26 cellular contexts compared by ENCODE assay signal in genomic region chr2:188346059-188346458, GRCh38. TPM values are rescaled to one million over a fixed set of nuclear protein-coding genes. Genes with fewer than 3 reads are reported as not detected.
"Had no signal": no experiment of that assay in that cellular context is flagged by ENCODE, and none has a peak within 500 bp of the region (broad histone marks: within the 10 kb centered on the region; RNA-seq: fewer than 3 reads in every experiment).

No MANE protein-coding gene starts in this region.

- H3K4me1 ChIP-seq: adrenal gland, breast epithelium, left lung, lower lobe of right lung, parathyroid adenoma, spleen, testis had no signal

- H3K9me3 Mint-ChIP-seq: activated naive CD8-positive, alpha-beta T cell treated with anti-CD3 and anti-CD28 coated beads for 36 hours had no signal

- DNase-seq: activated CD4-positive, alpha-beta T cell treated with anti-CD3 and anti-CD28 coated beads for 4 hours; activated CD4-positive, alpha-beta T cell treated with anti-CD3 and anti-CD28 coated beads, Interleukin-2, amount 50 U/mL, for 48 hours; activated CD8-positive, alpha-beta memory T cell treated with anti-CD3 and anti-CD28 coated beads for 24 hours; activated effector memory CD4-positive, alpha-beta T cell treated with Interleukin-2 at 50 U/mL for 16 hours; activated naive CD4-positive, alpha-beta T cell treated with Interleukin-2 at 50 U/mL for 16 hours; activated naive CD8-positive, alpha-beta T cell treated with anti-CD3 and anti-CD28 coated beads for 36 hours; adrenal gland; central memory CD4-positive, alpha-beta T cell; effector memory CD4-positive, alpha-beta T cell; erythroblast; gastrocnemius medialis; glutamatergic neuron; left lung; lower lobe of right lung; mesenchymal stem cell; natural killer cell; occipital lobe; spleen; stimulated activated naive CD4-positive, alpha-beta T cell treated with Interleukin-2 at 50 U/mL for 16 hours; testis; trophoblast cell had no signal

- H3K27me3 ChIP-seq: adrenal gland, breast epithelium, gastrocnemius medialis, left lung, neural progenitor cell, spleen, testis had no signal

- H3K9me3 ChIP-seq: adrenal gland, breast epithelium, gastrocnemius medialis, left lung, lower lobe of right lung, testis had no signal

- ATAC-seq: gastrocnemius medialis, lower lobe of right lung, natural killer cell, right cardiac atrium had no signal

- H3K4me3 ChIP-seq: adrenal gland, breast epithelium, gastrocnemius medialis, left lung, lower lobe of right lung, neural progenitor cell, spleen, testis had no signal

- H3K27ac Mint-ChIP-seq: activated naive CD8-positive, alpha-beta T cell treated with anti-CD3 and anti-CD28 coated beads for 36 hours; natural killer cell; neural progenitor cell had no signal

- H3K36me3 Mint-ChIP-seq: activated naive CD8-positive, alpha-beta T cell treated with anti-CD3 and anti-CD28 coated beads for 36 hours; natural killer cell had no signal

- H3K27ac ChIP-seq: adrenal gland, breast epithelium, gastrocnemius medialis, left lung, lower lobe of right lung, neural progenitor cell, parathyroid adenoma, spleen, testis had no signal

- H3K36me3 ChIP-seq: adrenal gland, breast epithelium, gastrocnemius medialis, left lung, lower lobe of right lung, neural progenitor cell, spleen had no signal

RNA-seq across cellular contexts. Expression of gene GULP1, which starts 54.4 kb away (rescaled TPM):
- total RNA-seq: activated naive CD8-positive, alpha-beta T cell treated with anti-CD3 and anti-CD28 coated beads for 36 hours; natural killer cell; T-helper 2 cell treated with Interferon-gamma antibody and Interleukin-4, amounts not matched to agents 100 ng/mL and 5 ng/mL, for 36 hours had no signal
